In genomic region chr2:105249181-105249580, GRCh38 we compare ENCODE assay signal across 1 cellular context.
TF ChIP-seq lines count a peak whose summit lies in the region.

No MANE protein-coding gene starts in this region.

TF ChIP-seq in HepG2, 621 proteins besides CTCF, POLR2A, EP300 and RAD21 (continued from another document):
- peak; percentile 48; the same call in 1 of the 2 replicates for TF ChIP-seq ZNF362 (CRISPR knock-in tag; IDR thresholded peaks at IDR 0.05; ENCODE audit: borderline replicate concordance)
